In the genomic region with DNA sequence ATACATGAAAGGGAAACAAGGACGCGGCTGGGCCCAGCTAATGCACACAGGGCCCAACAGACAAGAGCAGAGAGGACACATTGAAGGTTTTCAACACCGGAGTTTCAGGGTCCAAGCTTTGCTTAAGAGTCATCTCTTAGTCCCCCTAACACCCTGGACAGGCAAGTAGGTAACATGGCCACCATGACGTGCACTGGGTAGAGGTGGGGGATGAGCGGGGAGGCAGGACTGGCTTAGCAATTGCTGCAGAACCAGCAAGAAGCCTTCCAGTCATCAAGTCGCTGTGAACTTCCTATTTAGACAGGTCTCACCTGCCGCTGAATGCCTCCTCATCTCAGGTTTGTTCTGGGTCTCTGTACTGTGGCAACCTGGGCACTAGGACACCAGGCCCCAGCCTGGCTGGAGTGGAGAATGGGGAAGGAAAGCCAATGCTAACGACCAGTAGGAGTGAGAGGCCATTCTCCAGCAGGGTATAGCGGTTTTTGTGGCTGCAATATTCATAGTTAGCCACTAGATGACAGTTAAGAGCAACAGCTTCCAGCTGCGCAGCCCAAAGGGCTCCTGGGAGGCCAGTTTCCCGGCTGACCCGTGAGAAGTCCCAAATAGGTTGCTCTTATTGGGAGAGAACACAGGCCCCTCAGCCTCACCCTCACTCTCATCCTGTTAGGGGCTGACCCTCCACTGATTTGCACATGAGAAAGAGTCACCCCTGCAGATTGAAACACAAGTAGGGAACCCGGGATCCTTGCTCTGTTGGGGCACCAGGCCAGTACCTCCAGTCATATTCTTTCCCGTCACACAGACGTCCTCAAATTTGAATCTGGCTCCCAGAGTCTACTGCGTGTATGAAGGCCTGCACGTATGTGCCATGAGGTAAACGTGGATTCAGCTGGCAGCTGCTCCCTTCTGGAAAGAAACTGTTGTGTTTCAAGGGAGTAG, we compare ENCODE assay signal across 9 cellular contexts. TPM values are rescaled to one million over a fixed set of nuclear protein-coding genes. Genes with fewer than 3 reads are reported as not detected.
DNase-seq lines count a peak whose midpoint lies in the region; ATAC-seq and TF ChIP-seq lines count a peak whose summit lies in the region.
"Had no signal": no experiment of that assay in that cellular context is flagged by ENCODE, and none has a peak within 500 bp of the region (broad histone marks: within the 10 kb centered on the region; RNA-seq: fewer than 3 reads in every experiment).

No MANE protein-coding gene starts in this region.

- TF ChIP-seq CTCF in natural killer cell (IDR thresholded peaks at IDR 0.05) = peak; percentile 70

- intact Hi-C loops in CD4-positive, alpha-beta memory T cell (cut with micrococcal nuclease) = loop anchor here (1.0 to 2.0 kb wide), 4 partner anchors 83 to 755 kb away; a partner anchor contains a TSS
- intact Hi-C loops in natural killer cell (cut with micrococcal nuclease) = loop anchor here (2.0 kb wide), 1 partner anchor 271 kb away; no protein-coding TSS in a partner anchor

- no peaks in the 10 kb centered on the region for H3K9me3 Mint-ChIP-seq in CD4-positive, alpha-beta memory T cell
- H3K9me3 Mint-ChIP-seq in activated CD4-positive, alpha-beta memory T cell treated with anti-CD3 and anti-CD28 coated beads, Interleukin-2, amount 10 ng/mL, durations not matched to agents 7 days and 5 days = no peaks in the 10 kb centered on the region
- no peaks in the 10 kb centered on the region for H3K9me3 Mint-ChIP-seq in natural killer cell

- H3K27me3 Mint-ChIP-seq in CD4-positive, alpha-beta memory T cell = no peaks in the 10 kb centered on the region
- H3K27me3 Mint-ChIP-seq in activated CD4-positive, alpha-beta memory T cell treated with anti-CD3 and anti-CD28 coated beads, Interleukin-2, amount 10 ng/mL, durations not matched to agents 7 days and 5 days = peaks cover 1% of the 10 kb centered on the region
- H3K27me3 Mint-ChIP-seq in natural killer cell (ENCODE audit: low read depth in 2 of 2) = no peaks in the 10 kb centered on the region

- no peaks in the 10 kb centered on the region for H3K27me3 ChIP-seq in CD4-positive, alpha-beta memory T cell (ENCODE audit: insufficient read depth, low read length)

- no peak overlapping the region for H3K27ac ChIP-seq in CD4-positive, alpha-beta memory T cell (ENCODE audit: low read depth, low read length)

- peak overlapping the region in 7 of 8 donors; percentile 10 to 69 (median 39) for H3K4me3 Mint-ChIP-seq in CD4-positive, alpha-beta memory T cell
- no peak overlapping the region for H3K4me3 Mint-ChIP-seq in activated CD4-positive, alpha-beta memory T cell treated with anti-CD3 and anti-CD28 coated beads, Interleukin-2, amount 10 ng/mL, durations not matched to agents 7 days and 5 days
- H3K4me3 Mint-ChIP-seq in natural killer cell = no peak overlapping the region

- H3K27ac Mint-ChIP-seq in CD4-positive, alpha-beta memory T cell = peak overlapping the region in 3 of 7 donors; percentile 34 to 84 (median 70)
- no peak overlapping the region for H3K27ac Mint-ChIP-seq in activated CD4-positive, alpha-beta memory T cell treated with anti-CD3 and anti-CD28 coated beads, Interleukin-2, amount 10 ng/mL, durations not matched to agents 7 days and 5 days
- H3K27ac Mint-ChIP-seq in natural killer cell = no peak overlapping the region

- peaks cover 5 to 32% (median 20%) of the 10 kb centered on the region in 4 donors for H3K4me1 Mint-ChIP-seq in CD4-positive, alpha-beta memory T cell
- peaks cover 32% of the 10 kb centered on the region for H3K4me1 Mint-ChIP-seq in activated CD4-positive, alpha-beta memory T cell treated with anti-CD3 and anti-CD28 coated beads, Interleukin-2, amount 10 ng/mL, durations not matched to agents 7 days and 5 days
- H3K4me1 Mint-ChIP-seq in natural killer cell = peaks cover 0 to 11% of the 10 kb centered on the region in 2 donors

- no peaks in the 10 kb centered on the region for H3K9me3 ChIP-seq in CD4-positive, alpha-beta memory T cell (ENCODE audit: control insufficient read depth in 1 of 2, low read length in 2 of 2)

- ATAC-seq in GM18520 (IDR thresholded peaks at IDR 0.05; ENCODE audit: unreplicated experiment) (peak; percentile 82), HG02981 (IDR thresholded peaks at IDR 0.05; ENCODE audit: unreplicated experiment) (peak; percentile 83), natural killer cell (peak; percentile 90 to 96 (median 93))

- no peaks in the 10 kb centered on the region for H3K36me3 Mint-ChIP-seq in CD4-positive, alpha-beta memory T cell
- H3K36me3 Mint-ChIP-seq in activated CD4-positive, alpha-beta memory T cell treated with anti-CD3 and anti-CD28 coated beads, Interleukin-2, amount 10 ng/mL, durations not matched to agents 7 days and 5 days (ENCODE audit: low read depth) = no peaks in the 10 kb centered on the region
- no peaks in the 10 kb centered on the region for H3K36me3 Mint-ChIP-seq in natural killer cell

- no peaks in the 10 kb centered on the region for H3K36me3 ChIP-seq in CD4-positive, alpha-beta memory T cell (ENCODE audit: insufficient read depth, low read length)

- CTCF ChIA-PET in CD4-positive, alpha-beta memory T cell (lab: Charles Lee; ENCODE audit: partially characterized antibody) = interaction anchor here (0.9 to 3.8 kb wide), 8 partner anchors 8 to 279 kb away, joined by 3 to 14 read pairs (median 8); no protein-coding TSS in a partner anchor
- CTCF ChIA-PET in activated CD4-positive, alpha-beta memory T cell treated with anti-CD3 and anti-CD28 coated beads, Interleukin-2, amount 10 ng/mL, durations not matched to agents 7 days and 5 days (lab: Charles Lee) = interaction anchor here (1.9 to 3.7 kb wide), 4 partner anchors 17 to 278 kb away, joined by 5 to 15 read pairs (median 10); no protein-coding TSS in a partner anchor

- POLR2A ChIA-PET in CD4-positive, alpha-beta memory T cell (lab: Charles Lee; ENCODE audit: partially characterized antibody) = interaction anchor here (0.6 to 1.6 kb wide), 4 partner anchors 18 to 655 kb away, joined by 3 to 5 read pairs (median 4); no protein-coding TSS in a partner anchor
- POLR2A ChIA-PET in activated CD4-positive, alpha-beta memory T cell treated with anti-CD3 and anti-CD28 coated beads, Interleukin-2, amount 10 ng/mL, durations not matched to agents 7 days and 5 days (lab: Charles Lee) = interaction anchor here (1.0 to 1.6 kb wide), 2 partner anchors 83 to 178 kb away, joined by 3 to 4 read pairs; a partner anchor contains a TSS

- no peak overlapping the region for H3K4me3 ChIP-seq in CD4-positive, alpha-beta memory T cell (ENCODE audit: low read length in 2 of 2)

- H3K4me1 ChIP-seq in CD4-positive, alpha-beta memory T cell (ENCODE audit: insufficient read depth, low read length) = peaks cover 21% of the 10 kb centered on the region

- DNase-seq in CD4-positive, alpha-beta memory T cell = peak; percentile 26 to 46 (median 33)
- DNase-seq in NCI-H446 treated with DMSO at 0.1 percent for 48 hours (lab: John Stamatoyannopoulos, UW) (peak; percentile 39), fibroblast of peridontal ligament (ENCODE audit: extremely low read depth) (peak; percentile 69), natural killer cell (no peak), NCI-H774 (lab: John Stamatoyannopoulos, UW) (no peak)
- peak; percentile 48 for DNase-seq in activated CD4-positive, alpha-beta memory T cell treated with anti-CD3 and anti-CD28 coated beads, Interleukin-2, amount 10 ng/mL, durations not matched to agents 7 days and 5 days

RNA-seq across cellular contexts. Expression of a gene that starts 6.0 kb away (rescaled TPM):
- 10 to 100 TPM; 48.9 to 49.2 TPM for total RNA-seq in CD4-positive, alpha-beta memory T cell
- 100 to 1,000 TPM; 109 to 132 TPM for polyA plus RNA-seq in CD4-positive, alpha-beta memory T cell
- 10 to 100 TPM; 24.5 to 26.2 TPM for total RNA-seq in activated CD4-positive, alpha-beta memory T cell treated with anti-CD3 and anti-CD28 coated beads, Interleukin-2, amount 10 ng/mL, durations not matched to agents 7 days and 5 days
- 10 to 100 TPM; 27.9 to 35.7 (median 30.4) TPM for total RNA-seq in natural killer cell

RNA-seq across cellular contexts. Expression of a gene that starts 29.4 kb away (rescaled TPM):
- not detected for total RNA-seq in CD4-positive, alpha-beta memory T cell
- polyA plus RNA-seq in CD4-positive, alpha-beta memory T cell = not detected
- total RNA-seq in activated CD4-positive, alpha-beta memory T cell treated with anti-CD3 and anti-CD28 coated beads, Interleukin-2, amount 10 ng/mL, durations not matched to agents 7 days and 5 days = not detected
- total RNA-seq in natural killer cell = not detected
- total RNA-seq: activated CD8-positive, alpha-beta memory T cell treated with anti-CD3 and anti-CD28 coated beads for 36 hours had no signal

Comparison
In these comparisons a context has a peak if more than half of its experiments do, and no peak if none do; other contexts are left out.
1. DNase-seq: peak in CD4-positive, alpha-beta memory T cell (5 of 5), NCI-H446 treated with DMSO at 0.1 percent for 48 hours (single experiment), activated CD4-positive, alpha-beta memory T cell treated with anti-CD3 and anti-CD28 coated beads, Interleukin-2, amount 10 ng/mL, durations not matched to agents 7 days and 5 days (single experiment) and fibroblast of peridontal ligament (single experiment); none in natural killer cell (single experiment) and NCI-H774 (single experiment).
2. H3K4me3 Mint-ChIP-seq: peak in CD4-positive, alpha-beta memory T cell (7 of 8); none in activated CD4-positive, alpha-beta memory T cell treated with anti-CD3 and anti-CD28 coated beads, Interleukin-2, amount 10 ng/mL, durations not matched to agents 7 days and 5 days (single experiment) and natural killer cell (single experiment).
3. Peak in every context shown above with its lines, with median percentiles within 50 percentile points of each other: ATAC-seq.